Comparison of ENCODE assay signal across 29 cellular contexts in the genomic region with DNA sequence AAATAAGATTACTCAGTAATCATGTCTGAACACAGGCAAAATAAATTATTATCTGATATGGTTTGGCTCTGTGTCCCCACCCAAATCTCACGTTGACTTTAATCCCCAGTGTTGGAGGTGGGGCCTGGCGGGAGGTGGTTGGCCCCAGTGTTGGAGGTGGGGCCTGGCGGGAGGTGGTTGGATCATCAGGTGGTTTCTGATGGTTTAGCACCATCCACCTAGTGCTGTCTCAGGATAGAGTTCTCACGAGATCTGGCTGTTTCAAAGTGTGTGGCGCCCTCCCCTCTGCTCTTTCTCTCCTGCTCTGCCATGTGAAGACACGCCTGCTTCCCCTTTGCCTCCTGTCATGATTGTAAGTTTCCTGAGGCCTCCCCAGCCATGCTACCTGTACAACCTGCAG. TPM values are rescaled to one million over a fixed set of nuclear protein-coding genes. Genes with fewer than 3 reads are reported as not detected.
"Had no signal": no experiment of that assay in that cellular context is flagged by ENCODE, and none has a peak within 500 bp of the region (broad histone marks: within the 10 kb centered on the region; RNA-seq: fewer than 3 reads in every experiment).

No MANE protein-coding gene starts in this region.

- H3K9me3 Mint-ChIP-seq: activated CD4-positive, alpha-beta T cell treated with anti-CD3 and anti-CD28 coated beads, Interleukin-2, amount 10 ng/mL, durations not matched to agents 7 days and 5 days; activated naive CD8-positive, alpha-beta T cell treated with anti-CD3 and anti-CD28 coated beads, Interleukin-2, amount 10 ng/mL, durations not matched to agents 7 days and 5 days; activated T-helper 2 cell treated with anti-CD3 and anti-CD28 coated beads, Interferon-gamma antibody, Interleukin-2, Interleukin-4, amounts not matched to agents 10 μg/mL and 5 μg/mL and 100 μg/mL, durations not matched to agents 14 hours and 24 hours and 36 hours had no signal

- ATAC-seq: Panc1 had no signal

- H3K27me3 Mint-ChIP-seq: activated CD4-positive, alpha-beta memory T cell treated with anti-CD3 and anti-CD28 coated beads for 36 hours; activated CD4-positive, alpha-beta T cell treated with anti-CD3 and anti-CD28 coated beads, Interleukin-2, amount 10 ng/mL, durations not matched to agents 7 days and 5 days; activated naive CD8-positive, alpha-beta T cell treated with anti-CD3 and anti-CD28 coated beads, Interleukin-2, amount 10 ng/mL, durations not matched to agents 7 days and 5 days had no signal

- H3K4me3 ChIP-seq: adrenal gland, MG63, SJCRH30 had no signal

- H3K9me3 ChIP-seq: adrenal gland, MG63, SJCRH30, SK-N-SH had no signal

- H3K4me1 ChIP-seq: adrenal gland, SJCRH30 had no signal

- H3K27ac Mint-ChIP-seq: activated CD4-positive, alpha-beta memory T cell treated with anti-CD3 and anti-CD28 coated beads for 36 hours; activated CD4-positive, alpha-beta T cell treated with anti-CD3 and anti-CD28 coated beads, Interleukin-2, amount 10 ng/mL, durations not matched to agents 7 days and 5 days; activated naive CD8-positive, alpha-beta T cell treated with anti-CD3 and anti-CD28 coated beads, Interleukin-2, amount 10 ng/mL, durations not matched to agents 7 days and 5 days; activated T-helper 2 cell treated with anti-CD3 and anti-CD28 coated beads, Interferon-gamma antibody, Interleukin-2, Interleukin-4, amounts not matched to agents 10 μg/mL and 5 μg/mL and 100 μg/mL, durations not matched to agents 14 hours and 24 hours and 36 hours had no signal

- H3K4me3 Mint-ChIP-seq: activated CD4-positive, alpha-beta memory T cell treated with anti-CD3 and anti-CD28 coated beads for 36 hours; activated CD4-positive, alpha-beta T cell treated with anti-CD3 and anti-CD28 coated beads, Interleukin-2, amount 10 ng/mL, durations not matched to agents 7 days and 5 days; activated naive CD8-positive, alpha-beta T cell treated with anti-CD3 and anti-CD28 coated beads, Interleukin-2, amount 10 ng/mL, durations not matched to agents 7 days and 5 days had no signal

- H3K36me3 Mint-ChIP-seq: activated CD4-positive, alpha-beta memory T cell treated with anti-CD3 and anti-CD28 coated beads for 36 hours; activated naive CD8-positive, alpha-beta T cell treated with anti-CD3 and anti-CD28 coated beads, Interleukin-2, amount 10 ng/mL, durations not matched to agents 7 days and 5 days had no signal

- DNase-seq: activated CD4-positive, alpha-beta memory T cell treated with anti-CD3 and anti-CD28 coated beads for 36 hours; activated CD4-positive, alpha-beta T cell treated with anti-CD3 and anti-CD28 coated beads, Interleukin-2, amount 10 ng/mL, durations not matched to agents 7 days and 5 days; activated CD4-positive, CD25-positive, alpha-beta regulatory T cell; activated CD8-positive, alpha-beta memory T cell treated with anti-CD3 and anti-CD28 coated beads for 24 hours; activated gamma-delta T cell treated with Interleukin-2 at 50 U/mL for 16 hours; activated naive CD4-positive, alpha-beta T cell treated with anti-CD3 and anti-CD28 coated beads, Interleukin-2, amount 50 U/mL, for 16 hours; activated naive CD8-positive, alpha-beta T cell treated with anti-CD3 and anti-CD28 coated beads, Interleukin-2, amount 10 ng/mL, durations not matched to agents 7 days and 5 days; activated T-cell treated with anti-CD3 and anti-CD28 coated beads, Interleukin-2, amount 50 U/mL, for 48 hours; adrenal gland; anterior cingulate cortex; MG63; MV-4-11; NCI-H1092 treated with DMSO at 0.1 percent for 48 hours; NCI-H1417 treated with DMSO at 0.1 percent for 48 hours; NCI-H1694; NCI-H2029; NCI-H345; NCI-H510A treated with DMSO at 0.1 percent for 48 hours; NCI-H69; NK-92 treated with Interleukin-12 subunit alpha and Interleukin-12 subunit beta, amount 100 ng/mL, for 24 hours; OCI-M1; Right ventricle myocardium superior; RPMI8226; SJCRH30; SK-N-SH; T-helper 1 cell had no signal

- H3K27me3 ChIP-seq: adrenal gland, MG63 had no signal

- H3K4me1 Mint-ChIP-seq: activated CD4-positive, alpha-beta T cell treated with anti-CD3 and anti-CD28 coated beads, Interleukin-2, amount 10 ng/mL, durations not matched to agents 7 days and 5 days; activated naive CD8-positive, alpha-beta T cell treated with anti-CD3 and anti-CD28 coated beads, Interleukin-2, amount 10 ng/mL, durations not matched to agents 7 days and 5 days had no signal

- H3K36me3 ChIP-seq: adrenal gland, MG63, SJCRH30 had no signal

- H3K27ac ChIP-seq: adrenal gland, SJCRH30, VCaP had no signal

RNA-seq across cellular contexts. Expression of a gene that starts 18.1 kb away (rescaled TPM):
- total RNA-seq: Right ventricle myocardium superior had no signal
